Comparison of ENCODE assay signal across 1 cellular context in the genomic region with DNA sequence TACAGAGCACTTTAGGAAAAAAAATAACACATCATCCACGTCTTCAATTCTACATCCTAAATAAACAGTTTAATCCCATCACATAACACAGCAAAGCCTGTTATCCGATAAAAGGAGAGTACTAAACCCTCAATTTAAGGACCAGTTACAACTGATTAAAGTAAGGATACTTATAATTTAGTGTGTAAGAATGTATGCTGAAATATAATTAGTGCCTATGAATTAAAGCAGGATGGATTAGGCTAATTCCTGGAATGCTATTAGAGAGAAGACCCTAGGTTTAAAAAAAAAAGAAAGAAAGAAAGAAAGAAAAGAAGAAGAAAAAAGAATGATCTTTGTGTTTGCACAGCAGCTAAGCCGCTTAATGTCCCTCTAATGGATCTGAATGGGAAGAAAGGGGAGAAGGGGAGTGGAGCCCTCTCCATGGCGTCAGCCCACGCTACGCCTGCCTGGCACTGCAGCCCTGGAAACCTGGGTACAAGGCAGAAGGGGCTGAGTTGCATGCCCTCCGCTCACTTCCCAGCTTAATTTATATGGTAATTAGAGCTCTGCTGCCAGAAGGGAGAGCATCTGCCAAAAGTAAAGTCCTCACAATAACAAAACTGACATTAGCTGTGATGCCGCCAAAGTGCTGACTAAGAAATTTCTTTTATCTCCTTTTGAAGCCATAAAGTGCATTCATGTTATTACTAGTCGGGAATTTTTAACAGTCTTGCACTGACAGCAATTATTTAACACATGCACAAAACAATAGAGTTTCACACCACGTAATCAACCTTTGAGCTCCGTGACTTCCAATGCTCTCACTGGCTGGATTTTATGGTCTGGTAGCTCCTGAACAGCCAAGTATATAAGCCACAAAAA.
A peak's percentile ranks its signal among the peaks of the same experiment; 100 is the strongest.
TF ChIP-seq lines count a peak whose summit lies in the region.

No MANE protein-coding gene starts in this region.

TF ChIP-seq in K562, 482 proteins besides CTCF, POLR2A, EP300 and RAD21 (continued from another document):
- TF ChIP-seq, protein P1, sequence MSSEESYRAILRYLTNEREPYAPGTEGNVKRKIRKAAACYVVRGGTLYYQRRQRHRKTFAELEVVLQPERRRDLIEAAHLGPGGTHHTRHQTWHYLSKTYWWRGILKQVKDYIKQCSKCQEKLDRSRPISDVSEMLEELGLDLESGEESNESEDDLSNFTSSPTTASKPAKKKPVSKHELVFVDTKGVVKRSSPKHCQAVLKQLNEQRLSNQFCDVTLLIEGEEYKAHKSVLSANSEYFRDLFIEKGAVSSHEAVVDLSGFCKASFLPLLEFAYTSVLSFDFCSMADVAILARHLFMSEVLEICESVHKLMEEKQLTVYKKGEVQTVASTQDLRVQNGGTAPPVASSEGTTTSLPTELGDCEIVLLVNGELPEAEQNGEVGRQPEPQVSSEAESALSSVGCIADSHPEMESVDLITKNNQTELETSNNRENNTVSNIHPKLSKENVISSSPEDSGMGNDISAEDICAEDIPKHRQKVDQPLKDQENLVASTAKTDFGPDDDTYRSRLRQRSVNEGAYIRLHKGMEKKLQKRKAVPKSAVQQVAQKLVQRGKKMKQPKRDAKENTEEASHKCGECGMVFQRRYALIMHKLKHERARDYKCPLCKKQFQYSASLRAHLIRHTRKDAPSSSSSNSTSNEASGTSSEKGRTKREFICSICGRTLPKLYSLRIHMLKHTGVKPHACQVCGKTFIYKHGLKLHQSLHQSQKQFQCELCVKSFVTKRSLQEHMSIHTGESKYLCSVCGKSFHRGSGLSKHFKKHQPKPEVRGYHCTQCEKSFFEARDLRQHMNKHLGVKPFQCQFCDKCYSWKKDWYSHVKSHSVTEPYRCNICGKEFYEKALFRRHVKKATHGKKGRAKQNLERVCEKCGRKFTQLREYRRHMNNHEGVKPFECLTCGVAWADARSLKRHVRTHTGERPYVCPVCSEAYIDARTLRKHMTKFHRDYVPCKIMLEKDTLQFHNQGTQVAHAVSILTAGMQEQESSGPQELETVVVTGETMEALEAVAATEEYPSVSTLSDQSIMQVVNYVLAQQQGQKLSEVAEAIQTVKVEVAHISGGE (CRISPR knock-in tag; IDR thresholded peaks at IDR 0.05), result no peak
- TF ChIP-seq E2F4 (CRISPR knock-in tag; IDR thresholded peaks at IDR 0.05; ENCODE audit: low read depth), result no peak
- TF ChIP-seq MAFK (IDR thresholded peaks at IDR 0.05; ENCODE audit: low read length), result peak; percentile 82
- peak; percentile 84 for TF ChIP-seq MAFG (tag; conservative IDR thresholded peaks at IDR 0.05)
- TF ChIP-seq, protein P2, sequence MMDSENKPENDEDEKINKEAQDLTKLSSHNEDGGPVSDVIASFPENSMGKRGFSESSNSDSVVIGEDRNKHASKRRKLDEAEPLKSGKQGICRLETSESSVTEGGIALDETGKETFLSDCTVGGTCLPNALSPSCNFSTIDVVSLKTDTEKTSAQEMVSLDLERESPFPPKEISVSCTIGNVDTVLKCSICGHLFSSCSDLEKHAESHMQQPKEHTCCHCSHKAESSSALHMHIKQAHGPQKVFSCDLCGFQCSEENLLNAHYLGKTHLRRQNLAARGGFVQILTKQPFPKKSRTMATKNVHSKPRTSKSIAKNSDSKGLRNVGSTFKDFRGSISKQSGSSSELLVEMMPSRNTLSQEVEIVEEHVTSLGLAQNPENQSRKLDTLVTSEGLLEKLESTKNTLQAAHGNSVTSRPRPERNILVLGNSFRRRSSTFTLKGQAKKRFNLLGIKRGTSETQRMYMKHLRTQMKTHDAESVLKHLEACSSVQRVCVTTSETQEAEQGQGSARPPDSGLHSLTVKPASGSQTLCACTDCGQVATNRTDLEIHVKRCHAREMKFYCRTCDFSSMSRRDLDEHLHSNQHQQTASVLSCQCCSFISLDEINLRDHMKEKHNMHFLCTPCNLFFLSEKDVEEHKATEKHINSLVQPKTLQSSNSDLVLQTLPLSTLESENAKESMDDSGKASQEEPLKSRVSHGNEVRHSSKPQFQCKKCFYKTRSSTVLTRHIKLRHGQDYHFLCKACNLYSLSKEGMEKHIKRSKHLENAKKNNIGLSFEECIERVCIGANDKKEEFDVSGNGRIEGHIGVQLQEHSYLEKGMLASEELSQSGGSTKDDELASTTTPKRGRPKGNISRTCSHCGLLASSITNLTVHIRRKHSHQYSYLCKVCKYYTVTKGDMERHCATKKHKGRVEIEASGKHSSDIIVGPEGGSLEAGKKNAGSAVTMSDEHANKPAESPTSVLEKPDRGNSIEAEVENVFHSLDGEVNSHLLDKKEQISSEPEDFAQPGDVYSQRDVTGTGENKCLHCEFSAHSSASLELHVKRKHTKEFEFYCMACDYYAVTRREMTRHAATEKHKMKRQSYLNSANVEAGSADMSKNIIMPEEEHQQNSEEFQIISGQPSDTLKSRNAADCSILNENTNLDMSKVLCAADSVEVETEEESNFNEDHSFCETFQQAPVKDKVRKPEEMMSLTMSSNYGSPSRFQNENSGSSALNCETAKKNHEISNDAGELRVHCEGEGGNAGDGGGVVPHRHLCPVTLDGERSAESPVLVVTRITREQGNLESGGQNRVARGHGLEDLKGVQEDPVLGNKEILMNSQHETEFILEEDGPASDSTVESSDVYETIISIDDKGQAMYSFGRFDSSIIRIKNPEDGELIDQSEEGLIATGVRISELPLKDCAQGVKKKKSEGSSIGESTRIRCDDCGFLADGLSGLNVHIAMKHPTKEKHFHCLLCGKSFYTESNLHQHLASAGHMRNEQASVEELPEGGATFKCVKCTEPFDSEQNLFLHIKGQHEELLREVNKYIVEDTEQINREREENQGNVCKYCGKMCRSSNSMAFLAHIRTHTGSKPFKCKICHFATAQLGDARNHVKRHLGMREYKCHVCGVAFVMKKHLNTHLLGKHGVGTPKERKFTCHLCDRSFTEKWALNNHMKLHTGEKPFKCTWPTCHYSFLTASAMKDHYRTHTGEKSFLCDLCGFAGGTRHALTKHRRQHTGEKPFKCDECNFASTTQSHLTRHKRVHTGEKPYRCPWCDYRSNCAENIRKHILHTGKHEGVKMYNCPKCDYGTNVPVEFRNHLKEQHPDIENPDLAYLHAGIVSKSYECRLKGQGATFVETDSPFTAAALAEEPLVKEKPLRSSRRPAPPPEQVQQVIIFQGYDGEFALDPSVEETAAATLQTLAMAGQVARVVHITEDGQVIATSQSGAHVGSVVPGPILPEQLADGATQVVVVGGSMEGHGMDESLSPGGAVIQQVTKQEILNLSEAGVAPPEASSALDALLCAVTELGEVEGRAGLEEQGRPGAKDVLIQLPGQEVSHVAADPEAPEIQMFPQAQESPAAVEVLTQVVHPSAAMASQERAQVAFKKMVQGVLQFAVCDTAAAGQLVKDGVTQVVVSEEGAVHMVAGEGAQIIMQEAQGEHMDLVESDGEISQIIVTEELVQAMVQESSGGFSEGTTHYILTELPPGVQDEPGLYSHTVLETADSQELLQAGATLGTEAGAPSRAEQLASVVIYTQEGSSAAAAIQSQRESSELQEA (IDR thresholded peaks at IDR 0.05; ENCODE audit: low read depth), result no peak
- TF ChIP-seq C11orf30 (IDR thresholded peaks at IDR 0.05; ENCODE audit: low read depth), result peak; percentile 86
- TF ChIP-seq HES1 (IDR thresholded peaks at IDR 0.05; ENCODE audit: low read depth), result no peak
